ENCODE assay signal across 7 cellular contexts in the genomic region with DNA sequence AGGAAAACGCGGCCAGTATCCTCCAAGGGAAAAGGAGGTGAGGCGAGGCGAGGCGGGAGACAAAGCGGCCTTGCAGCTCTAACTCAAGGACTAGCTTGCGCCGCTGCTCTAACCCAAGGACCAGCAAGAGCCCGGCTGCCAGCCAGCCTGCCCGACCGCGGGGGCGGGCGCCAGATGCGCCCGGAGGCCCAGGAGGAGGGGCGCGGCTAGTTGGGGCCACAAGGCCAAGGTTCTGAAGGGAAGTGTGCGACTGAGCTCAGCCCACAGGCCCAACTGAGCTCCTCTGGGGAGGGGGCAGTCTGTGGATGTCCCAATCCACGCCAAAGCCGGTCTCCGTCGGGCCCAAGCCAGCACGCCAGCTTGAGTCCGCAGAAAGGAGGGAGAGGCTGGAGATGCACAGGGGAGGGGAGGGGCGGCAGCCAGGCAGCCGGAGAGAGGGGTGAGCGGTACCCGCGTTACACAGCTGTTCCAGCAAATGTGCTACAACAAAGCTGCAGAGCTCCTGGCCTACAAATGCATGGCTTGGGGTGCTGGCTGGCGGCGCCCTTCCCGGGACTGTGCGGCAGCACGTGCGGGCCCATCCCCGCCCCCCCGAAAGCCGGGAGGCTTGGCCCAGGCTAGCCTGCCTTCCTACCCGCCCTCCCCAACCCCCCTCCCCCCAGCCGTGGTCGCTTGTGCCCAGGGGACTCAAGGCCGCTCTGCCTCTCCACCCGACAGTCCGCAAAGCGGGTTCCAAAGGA. TPM values are rescaled to one million over a fixed set of nuclear protein-coding genes. Genes with fewer than 3 reads are reported as not detected.
DNase-seq lines count a peak whose midpoint lies in the region; ATAC-seq and TF ChIP-seq lines count a peak whose summit lies in the region.

No MANE protein-coding gene starts in this region.

- in situ Hi-C loops in GM23248 (cut with MboI) = no loop called here

- no peaks in the 10 kb centered on the region for H3K79me2 ChIP-seq in GM23248 (ENCODE audit: insufficient read depth)

- peaks cover 14% of the 10 kb centered on the region for H3K4me1 Mint-ChIP-seq in neural crest cell

- H3K36me3 Mint-ChIP-seq in neural crest cell (ENCODE audit: low read depth) = no peaks in the 10 kb centered on the region

- peak; percentile 15 for TF ChIP-seq POLR2A in NB4 (IDR thresholded peaks at IDR 0.05; ENCODE audit: extremely low read depth, insufficient read length)
- TF ChIP-seq POLR2A in vagina (IDR thresholded peaks at IDR 0.05) = no peak

- H3K4me2 ChIP-seq in GM23248 (ENCODE audit: unreplicated experiment) = peak overlapping the region; percentile 93

- peak overlapping the region; percentile 95 for H3K9ac ChIP-seq in GM23248

- DNase-seq in GM06990 (ENCODE audit: extremely low read depth, insufficient read length) (peak; percentile 51), GM23248 (peak; percentile 71), NB4 (ENCODE audit: low read depth) (peak; percentile 64), foreskin keratinocyte (peak; percentile 3 to 12), neural crest cell (ENCODE audit: low read depth, low spot score) (peak; percentile 6), vagina (ENCODE audit: extremely low spot score in 2 of 2) (no peak)
- DNase-seq in activated T-cell treated with anti-CD3 and anti-CD28 coated beads, Interleukin-2, amount 50 U/mL, for 48 hours = peak; percentile 27 to 48

- no peaks in the 10 kb centered on the region for H3K27me3 Mint-ChIP-seq in neural crest cell (ENCODE audit: low read depth)

- no peaks in the 10 kb centered on the region for H3F3A ChIP-seq in GM23248 (ENCODE audit: insufficient read depth)

- WGBS in GM23248 (ENCODE audit: low coverage in 1 of 2, low lambda C conversion rate in 2 of 2, missing lambda C conversion rate in 2 of 2), 2 experiments = 1 to 2% methylated on average over 17 to 22 of the region's 46 CpGs

- H3K27me3 ChIP-seq in GM06990 (replicated peaks; ENCODE audit: control insufficient read depth, insufficient read depth, low read length) (no peaks in the 10 kb centered on the region), GM23248 (replicated peaks; ENCODE audit: insufficient read depth) (no peaks in the 10 kb centered on the region), foreskin keratinocyte (no peaks in the 10 kb centered on the region), vagina (no peaks in the 10 kb centered on the region)

- H3K4me3 ChIP-seq in GM06990 (replicated peaks; ENCODE audit: low read depth, low read length) = peak overlapping the region; percentile 70
- peak overlapping the region; percentile 96 for H3K4me3 ChIP-seq in GM23248
- peak overlapping the region; percentile 65 for H3K4me3 ChIP-seq in NB4 (ENCODE audit: low read depth, low read length)
- H3K4me3 ChIP-seq in vagina = peak overlapping the region; percentile 54 to 64

- no peaks in the 10 kb centered on the region; the same call in 1 of the 2 replicates for H3K36me3 ChIP-seq in GM06990 (ENCODE audit: control insufficient read depth, insufficient read depth, low read length)
- H3K36me3 ChIP-seq in GM23248 (ENCODE audit: low read depth) = no peaks in the 10 kb centered on the region
- H3K36me3 ChIP-seq in vagina = no peaks in the 10 kb centered on the region

- H3K27ac Mint-ChIP-seq in neural crest cell (ENCODE audit: unreplicated experiment) = no peak overlapping the region

- ATAC-seq in foreskin keratinocyte = peak; percentile 15

- TF ChIP-seq CTCF in GM06990 (IDR thresholded peaks at IDR 0.05; ENCODE audit: insufficient read depth, low read length, poor library complexity, severe bottlenecking) = no peak
- no peak for TF ChIP-seq CTCF in NB4 (IDR thresholded peaks at IDR 0.05; ENCODE audit: low read depth, low read length)
- no peak for TF ChIP-seq CTCF in foreskin keratinocyte (conservative IDR thresholded peaks at IDR 0.05)
- no peak for TF ChIP-seq CTCF in neural crest cell (conservative IDR thresholded peaks at IDR 0.05)
- no peak for TF ChIP-seq CTCF in vagina (IDR thresholded peaks at IDR 0.05)

- peak overlapping the region; percentile 95 for H2AFZ ChIP-seq in GM23248

- H3K4me3 Mint-ChIP-seq in neural crest cell = peak overlapping the region; percentile 96

- H3K9me3 Mint-ChIP-seq in neural crest cell = no peaks in the 10 kb centered on the region

- H3K27ac ChIP-seq in GM23248 (peak overlapping the region; percentile 88), foreskin keratinocyte (no peak overlapping the region), vagina (peak overlapping the region; percentile 88)

- H3K4me1 ChIP-seq in GM23248 (ENCODE audit: insufficient read depth) = peaks cover 18% of the 10 kb centered on the region
- H3K4me1 ChIP-seq in foreskin keratinocyte = no peaks in the 10 kb centered on the region
- H3K4me1 ChIP-seq in vagina = peaks cover 12% of the 10 kb centered on the region

- intact Hi-C loops in vagina (cut with DNase I) = no loop called here

- no peaks in the 10 kb centered on the region for H3K9me2 ChIP-seq in GM23248 (ENCODE audit: insufficient read depth)

- H3K9me3 ChIP-seq in GM23248 (ENCODE audit: low read depth) = no peaks in the 10 kb centered on the region
- H3K9me3 ChIP-seq in vagina = no peaks in the 10 kb centered on the region

- H4K20me1 ChIP-seq in GM23248 (ENCODE audit: insufficient read depth) = no peaks in the 10 kb centered on the region

RNA-seq across cellular contexts. Expression of a gene that starts 0.6 kb away (rescaled TPM):
- 1.9 and 2.3 TPM in 2 replicates for total RNA-seq in GM23248 (2014; rRNA removed; shearing (Covaris generic))
- polyA plus RNA-seq in GM23248 (2016; fragmentation: Nextera tagmentation; extraction: Ambion mirVana) = 0.05 and 0.11 TPM in 2 replicates
- 2.4 and 3.0 TPM in 2 replicates for total RNA-seq in foreskin keratinocyte
- 0.48 and 0.66 TPM in 2 replicates for polyA plus RNA-seq in foreskin keratinocyte
- 12.8 and 13.6 TPM in 2 replicates for total RNA-seq in neural crest cell
- total RNA-seq in vagina = 4.9 TPM

RNA-seq across cellular contexts. Expression of a gene that starts 25.5 kb away (rescaled TPM):
- 0.22 TPM in 1 of 2 replicates, not detected in the other for total RNA-seq in GM23248 (2014; rRNA removed; shearing (Covaris generic))
- polyA plus RNA-seq in GM23248 (2016; fragmentation: Nextera tagmentation; extraction: Ambion mirVana) (not detected in 2 replicates), foreskin keratinocyte (0.11 TPM in 1 of 2 replicates, not detected in the other)
- total RNA-seq in foreskin keratinocyte (0.07 TPM in 1 of 2 replicates, not detected in the other), neural crest cell (0.61 TPM in 2 replicates), vagina (not detected)

Comparison
In these comparisons a context has a peak if more than half of its experiments do, and no peak if none do; other contexts are left out.
1. DNase-seq: peak in GM06990 (single experiment), GM23248 (single experiment), NB4 (single experiment), activated T-cell treated with anti-CD3 and anti-CD28 coated beads, Interleukin-2, amount 50 U/mL, for 48 hours (2 of 2), foreskin keratinocyte (2 of 2) and neural crest cell (single experiment); none in vagina (0 of 2).
2. Peak in every context shown above with its lines, with median percentiles within 50 percentile points of each other: H3K4me3 ChIP-seq.